ENCODE assay signal across 26 cellular contexts in the genomic region with DNA sequence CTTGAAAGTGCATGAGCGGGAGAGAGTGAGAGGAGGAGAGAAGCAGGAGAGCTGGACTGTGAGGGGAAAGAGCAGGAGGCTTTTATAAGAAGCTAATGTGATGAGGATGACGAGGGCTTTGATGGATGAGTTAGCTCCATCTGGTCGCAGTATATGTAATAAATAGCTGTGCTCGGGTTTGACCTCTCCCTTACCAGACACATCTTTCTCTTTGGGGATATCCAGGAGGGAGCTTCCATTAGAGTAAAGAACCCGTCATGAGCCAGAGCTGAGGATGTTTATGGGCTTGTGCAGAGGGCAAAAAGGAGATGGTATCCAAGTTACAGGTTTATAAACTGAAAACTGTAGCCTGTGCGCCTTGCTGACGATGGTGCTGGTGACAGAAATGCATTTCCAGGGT.
DNase-seq lines count a peak whose midpoint lies in the region; ATAC-seq and TF ChIP-seq lines count a peak whose summit lies in the region.
"Had no signal": no experiment of that assay in that cellular context is flagged by ENCODE, and none has a peak within 500 bp of the region (broad histone marks: within the 10 kb centered on the region; RNA-seq: fewer than 3 reads in every experiment).

No MANE protein-coding gene starts in this region.

- H3K4me1 ChIP-seq in ectodermal cell (ENCODE audit: control insufficient read depth, insufficient read depth, low read length) = no peaks in the 10 kb centered on the region
- H3K4me1 ChIP-seq in prostate gland (replicated peaks) = no peaks in the 10 kb centered on the region
- H3K4me1 ChIP-seq: BE2C had no signal

- peak overlapping the region; percentile 78 for H3K27ac ChIP-seq in ectodermal cell (ENCODE audit: insufficient read depth, low read depth, low read length, poor library complexity, severe bottlenecking)
- H3K27ac ChIP-seq in prostate gland = no peak overlapping the region
- H3K27ac ChIP-seq: 22Rv1, PC-9, SJSA1 had no signal

- H3K36me3 Mint-ChIP-seq in activated naive CD4-positive, alpha-beta T cell treated with anti-CD3 and anti-CD28 coated beads, Interleukin-2, amount 50 U/mL, for 24 hours = no peaks in the 10 kb centered on the region
- no peaks in the 10 kb centered on the region for H3K36me3 Mint-ChIP-seq in activated naive CD4-positive, alpha-beta T cell treated with anti-CD3 and anti-CD28 coated beads for 36 hours (ENCODE audit: low read depth)
- H3K36me3 Mint-ChIP-seq in nephron progenitor cell (ENCODE audit: low read depth) = no peaks in the 10 kb centered on the region

- H3K4me3 ChIP-seq in ectodermal cell (ENCODE audit: insufficient read depth, low read depth, low read length) = no peak overlapping the region
- H3K4me3 ChIP-seq in prostate gland = no peak overlapping the region
- H3K4me3 ChIP-seq: MG63, PC-9, SJSA1 had no signal

- no peaks in the 10 kb centered on the region for H3K36me3 ChIP-seq in ectodermal cell (ENCODE audit: control insufficient read depth, insufficient read depth, low read length)
- H3K36me3 ChIP-seq in prostate gland = no peaks in the 10 kb centered on the region
- H3K36me3 ChIP-seq: BE2C, MG63, SJSA1 had no signal

- H3K27ac Mint-ChIP-seq in activated naive CD4-positive, alpha-beta T cell treated with anti-CD3 and anti-CD28 coated beads, Interleukin-2, amount 50 U/mL, for 24 hours = peak overlapping the region; percentile 2
- H3K27ac Mint-ChIP-seq in activated naive CD4-positive, alpha-beta T cell treated with anti-CD3 and anti-CD28 coated beads for 36 hours = no peak overlapping the region
- H3K27ac Mint-ChIP-seq in nephron progenitor cell = peak overlapping the region; percentile 70

- no peak for TF ChIP-seq CTCF in nephron progenitor cell (IDR thresholded peaks at IDR 0.05)
- TF ChIP-seq CTCF in prostate gland (IDR thresholded peaks at IDR 0.05) = no peak

- no peak overlapping the region for H3K4me3 Mint-ChIP-seq in activated naive CD4-positive, alpha-beta T cell treated with anti-CD3 and anti-CD28 coated beads, Interleukin-2, amount 50 U/mL, for 24 hours
- no peak overlapping the region for H3K4me3 Mint-ChIP-seq in activated naive CD4-positive, alpha-beta T cell treated with anti-CD3 and anti-CD28 coated beads for 36 hours
- no peak overlapping the region for H3K4me3 Mint-ChIP-seq in nephron progenitor cell

- H3K9me3 ChIP-seq in ectodermal cell (ENCODE audit: control insufficient read depth, low read length) (no peaks in the 10 kb centered on the region), prostate gland (no peaks in the 10 kb centered on the region)
- H3K9me3 ChIP-seq: BE2C, MG63, SJSA1 had no signal

- CTCF ChIA-PET in activated naive CD4-positive, alpha-beta T cell treated with anti-CD3 and anti-CD28 coated beads for 36 hours (lab: Charles Lee) = no interaction called here

- no peaks in the 10 kb centered on the region for H3K9me3 Mint-ChIP-seq in activated naive CD4-positive, alpha-beta T cell treated with anti-CD3 and anti-CD28 coated beads, Interleukin-2, amount 50 U/mL, for 24 hours
- H3K9me3 Mint-ChIP-seq in activated naive CD4-positive, alpha-beta T cell treated with anti-CD3 and anti-CD28 coated beads for 36 hours = no peaks in the 10 kb centered on the region
- H3K9me3 Mint-ChIP-seq in nephron progenitor cell = peaks cover 4% of the 10 kb centered on the region

- H3K27me3 ChIP-seq in ectodermal cell (ENCODE audit: control insufficient read depth, insufficient read depth, low read length, poor library complexity, severe bottlenecking) (no peaks in the 10 kb centered on the region), prostate gland (replicated peaks; ENCODE audit: insufficient read depth) (no peaks in the 10 kb centered on the region)
- H3K27me3 ChIP-seq: BE2C, MG63, SJSA1 had no signal

- WGBS in ectodermal cell, 2 experiments = 88 to 92% methylated on average over 7 of the region's 7 CpGs
- WGBS in prostate gland = 89% methylated on average over 7 of the region's 7 CpGs

- no peaks in the 10 kb centered on the region for H3K4me1 Mint-ChIP-seq in activated naive CD4-positive, alpha-beta T cell treated with anti-CD3 and anti-CD28 coated beads, Interleukin-2, amount 50 U/mL, for 24 hours
- H3K4me1 Mint-ChIP-seq in activated naive CD4-positive, alpha-beta T cell treated with anti-CD3 and anti-CD28 coated beads for 36 hours (ENCODE audit: low read depth) = no peaks in the 10 kb centered on the region
- H3K4me1 Mint-ChIP-seq in nephron progenitor cell = peaks cover 46% of the 10 kb centered on the region

- no peak for ATAC-seq in HG03520 (IDR thresholded peaks at IDR 0.05; ENCODE audit: unreplicated experiment)

- no peak for DNase-seq in activated naive CD4-positive, alpha-beta T cell treated with anti-CD3 and anti-CD28 coated beads for 36 hours
- DNase-seq in nephron progenitor cell = no peak
- DNase-seq in COLO668 (lab: John Stamatoyannopoulos, UW; ENCODE audit: unreplicated experiment) = no peak
- no peak for DNase-seq in prostate gland (ENCODE audit: low spot score)
- DNase-seq: BE2C, DMS153, DND-41, HCEC 1CT, IMR-90, KG1, MG63, NCI-H1105 treated with DMSO at 0.1 percent for 48 hours, NCI-H1694, NCI-H2029 treated with DMSO at 0.1 percent for 48 hours, NCI-H2171, NCI-H345, NCI-H524, NCI-H774, PC-9, Right ventricle myocardium superior, RPMI8226 had no signal

- no peaks in the 10 kb centered on the region for H3K27me3 Mint-ChIP-seq in activated naive CD4-positive, alpha-beta T cell treated with anti-CD3 and anti-CD28 coated beads, Interleukin-2, amount 50 U/mL, for 24 hours
- H3K27me3 Mint-ChIP-seq in activated naive CD4-positive, alpha-beta T cell treated with anti-CD3 and anti-CD28 coated beads for 36 hours (ENCODE audit: low read depth) = no peaks in the 10 kb centered on the region
- H3K27me3 Mint-ChIP-seq in nephron progenitor cell (ENCODE audit: low read depth, poor library complexity) = peaks cover 9% of the 10 kb centered on the region

- no peak for TF ChIP-seq POLR2A in prostate gland (IDR thresholded peaks at IDR 0.05)

- intact Hi-C loops in activated naive CD4-positive, alpha-beta T cell treated with anti-CD3 and anti-CD28 coated beads for 36 hours (cut with micrococcal nuclease) = no loop called here
- intact Hi-C loops in prostate gland (cut with DNase I) = no loop called here
